14 cellular contexts compared by ENCODE assay signal in the genomic region with DNA sequence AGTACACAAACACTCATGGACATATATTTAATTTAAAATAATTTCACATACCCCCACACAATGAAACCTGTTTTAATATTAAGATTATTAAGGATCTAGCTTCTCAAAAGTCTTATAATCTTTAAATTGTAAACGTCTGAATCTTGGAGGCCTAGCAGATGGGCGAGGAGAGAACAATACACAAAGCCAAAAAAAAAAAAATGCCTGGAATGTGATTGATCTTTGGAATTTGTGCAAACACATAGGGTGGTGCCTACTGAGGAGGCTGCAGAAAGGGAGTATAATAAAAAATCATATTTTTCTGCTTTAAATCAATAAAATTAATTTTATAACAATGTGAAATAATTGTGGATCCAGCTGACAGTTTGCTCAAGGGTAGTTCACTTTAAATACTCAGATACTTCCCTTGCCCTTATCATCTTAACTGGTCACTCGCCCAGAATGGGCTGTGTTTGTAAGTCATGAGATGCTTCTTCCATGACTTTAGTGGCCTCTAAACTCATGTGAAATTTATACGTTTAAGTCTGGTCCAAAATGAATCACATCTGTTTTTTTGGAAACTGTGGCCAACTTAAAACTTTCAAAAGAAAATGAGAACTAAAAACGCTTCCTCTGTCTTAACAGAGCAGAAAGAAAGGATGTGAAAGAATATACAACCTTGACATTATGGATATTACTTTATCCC.
A peak's percentile ranks its signal among the peaks of the same experiment; 100 is the strongest.
DNase-seq lines count a peak whose midpoint lies in the region; ATAC-seq and TF ChIP-seq lines count a peak whose summit lies in the region.
"Had no signal": no experiment of that assay in that cellular context is flagged by ENCODE, and none has a peak within 500 bp of the region (broad histone marks: within the 10 kb centered on the region; RNA-seq: fewer than 3 reads in every experiment).

No MANE protein-coding gene starts in this region.

- H3K79me2 ChIP-seq in ACC112 (ENCODE audit: control insufficient read depth, insufficient read depth, low read length, unreplicated experiment), result no peaks in the 10 kb centered on the region
- no peaks in the 10 kb centered on the region for H3K79me2 ChIP-seq in fibroblast of lung (ENCODE audit: control insufficient read depth, insufficient read depth, low read length)
- H3K79me2 ChIP-seq: parathyroid adenoma had no signal

- H2AFZ ChIP-seq in ACC112 (ENCODE audit: low read length, unreplicated experiment), result peak overlapping the region; percentile 42
- H2AFZ ChIP-seq in fibroblast of lung (ENCODE audit: low read length), result no peak overlapping the region
- H2AFZ ChIP-seq: parathyroid adenoma had no signal

- ATAC-seq in GM21423 (IDR thresholded peaks at IDR 0.05; ENCODE audit: unreplicated experiment), result no peak

- CTCF ChIA-PET in RWPE1 (lab: Yijun Ruan, JAX), result no interaction called here

- H3K36me3 ChIP-seq in ACC112 (ENCODE audit: insufficient read depth, low read length) (no peaks in the 10 kb centered on the region), fibroblast of lung (ENCODE audit: control insufficient read depth, insufficient read depth, low read length) (no peaks in the 10 kb centered on the region), muscle layer of colon (ENCODE audit: insufficient read depth, low read length) (no peaks in the 10 kb centered on the region)

- no peak overlapping the region for H3K4me2 ChIP-seq in fibroblast of lung (ENCODE audit: extremely low read depth, insufficient read depth, low read length)

- H3K9ac ChIP-seq in fibroblast of lung (ENCODE audit: insufficient read depth, low read length), result no peak overlapping the region
- H3K9ac ChIP-seq in muscle layer of colon (ENCODE audit: low read length), result no peak overlapping the region
- H3K9ac ChIP-seq: parathyroid adenoma had no signal

- POLR2A ChIA-PET in RWPE1 (lab: Yijun Ruan, JAX; ENCODE audit: low non-redundant PET), result no interaction called here

- TF ChIP-seq CTCF in fibroblast of lung (conservative IDR thresholded peaks at IDR 0.05 in 1 of 2, IDR thresholded peaks at IDR 0.05 in 1 of 2; ENCODE audit: low read depth in 1 of 2, low read length in 2 of 2) (no peak), RWPE1 (conservative IDR thresholded peaks at IDR 0.05; ENCODE audit: low read depth) (no peak)

- peaks cover 19% of the 10 kb centered on the region for H3K4me1 ChIP-seq in ACC112 (ENCODE audit: control insufficient read depth, insufficient read depth, low read length, unreplicated experiment)
- H3K4me1 ChIP-seq in fibroblast of lung (ENCODE audit: control insufficient read depth, extremely low read depth, insufficient read depth, low read length), result no peaks in the 10 kb centered on the region
- H3K4me1 ChIP-seq in muscle layer of colon (ENCODE audit: insufficient read depth, low read length), result no peaks in the 10 kb centered on the region
- H3K4me1 ChIP-seq: parathyroid adenoma had no signal

- H3K27me3 ChIP-seq in ACC112 (ENCODE audit: insufficient read depth, low read length) (no peaks in the 10 kb centered on the region), fibroblast of lung (ENCODE audit: control insufficient read depth, insufficient read depth, low read length) (no peaks in the 10 kb centered on the region), muscle layer of colon (ENCODE audit: control insufficient read depth in 1 of 2, insufficient read depth in 2 of 2, low read length in 2 of 2) (no peaks in the 10 kb centered on the region)

- H3K9me3 ChIP-seq in fibroblast of lung (ENCODE audit: control insufficient read depth, insufficient read depth, low read depth, low read length) (no peaks in the 10 kb centered on the region), muscle layer of colon (ENCODE audit: low read length) (no peaks in the 10 kb centered on the region)

- H4K20me1 ChIP-seq in fibroblast of lung (ENCODE audit: control insufficient read depth, extremely low read depth, insufficient read depth, low read length), result no peaks in the 10 kb centered on the region

- H3K27ac ChIP-seq in ACC112 (ENCODE audit: low read depth, low read length) (no peak overlapping the region), fibroblast of lung (ENCODE audit: insufficient read depth, low read length) (no peak overlapping the region), muscle layer of colon (ENCODE audit: low read depth, low read length) (peak overlapping the region; percentile 37), RWPE1 (no peak overlapping the region)
- H3K27ac ChIP-seq: epithelial cell of prostate, parathyroid adenoma had no signal

- DNase-seq in HuH-7 (ENCODE audit: low spot score) (peak; percentile 6), fibroblast of lung (ENCODE audit: low read depth in 2 of 2) (peak; percentile 75 to 79), MV-4-11 (lab: John Stamatoyannopoulos, UW) (no peak), RWPE1 (ENCODE audit: low spot score) (no peak), NAMALWA (ENCODE audit: low spot score) (no peak)
- DNase-seq: activated CD8-positive, alpha-beta memory T cell treated with anti-CD3 and anti-CD28 coated beads for 24 hours; NCI-H1436 treated with DMSO at 0.1 percent for 48 hours; NCI-H226; trophoblast cell had no signal

- H3K4me3 ChIP-seq in ACC112 (ENCODE audit: low read depth, low read length), result no peak overlapping the region
- H3K4me3 ChIP-seq in fibroblast of lung (replicated peaks in 1 of 4; ENCODE audit: control extremely low read depth in 1 of 4, insufficient read depth in 1 of 4, low read depth in 3 of 4, low read length in 4 of 4), result no peak overlapping the region
- H3K4me3 ChIP-seq in muscle layer of colon (ENCODE audit: low read depth in 1 of 2, low read length in 2 of 2), result no peak overlapping the region

Comparison
In these comparisons a context has a peak if more than half of its experiments do, and no peak if none do; other contexts are left out.
1. DNase-seq: peak in HuH-7 (single experiment) and fibroblast of lung (2 of 2); none in MV-4-11 (single experiment), RWPE1 (single experiment) and NAMALWA (single experiment).